In genomic region chr5:181160144-181160754, GRCh38 we compare ENCODE assay signal across 8 cellular contexts. TPM values are rescaled to one million over a fixed set of nuclear protein-coding genes. Genes with fewer than 3 reads are reported as not detected.
DNase-seq lines count a peak whose midpoint lies in the region; ATAC-seq and TF ChIP-seq lines count a peak whose summit lies in the region.

No MANE protein-coding gene starts in this region.

- peaks cover 35% of the 10 kb centered on the region for H3K4me1 ChIP-seq in DOHH2 (ENCODE audit: control insufficient read depth, low read length)
- no peaks in the 10 kb centered on the region for H3K4me1 ChIP-seq in thymus (ENCODE audit: control insufficient read depth, insufficient read depth, low read length)
- no peaks in the 10 kb centered on the region for H3K4me1 ChIP-seq in prostate gland (replicated peaks)

- DNase-seq in H4 (ENCODE audit: low spot score) (peak; percentile 74), NCI-H748 treated with DMSO at 0.1 percent for 48 hours (lab: John Stamatoyannopoulos, UW) (peak; percentile 29), activated T-cell treated with anti-CD3 and anti-CD28 coated beads for 48 hours (ENCODE audit: low read depth) (peak; percentile 79), fibroblast of gingiva (ENCODE audit: low read depth) (peak; percentile 29), omental fat pad (ENCODE audit: low spot score) (no peak), prostate gland (ENCODE audit: low spot score) (no peak)

- no peaks in the 10 kb centered on the region for H3K9me2 ChIP-seq in DOHH2 (replicated peaks; ENCODE audit: control insufficient read depth, low read length)

- H3K27me3 ChIP-seq in DOHH2 (ENCODE audit: control insufficient read depth, low read length), result no peaks in the 10 kb centered on the region
- peaks cover 5% of the 10 kb centered on the region for H3K27me3 ChIP-seq in thymus (ENCODE audit: control insufficient read depth, insufficient read depth)
- H3K27me3 ChIP-seq in prostate gland (replicated peaks; ENCODE audit: insufficient read depth), result no peaks in the 10 kb centered on the region

- peaks cover 17% of the 10 kb centered on the region for H3F3A ChIP-seq in DOHH2 (ENCODE audit: control insufficient read depth, insufficient read depth)

- H3K36me3 ChIP-seq in DOHH2 (ENCODE audit: control insufficient read depth, low read length) (no peaks in the 10 kb centered on the region), thymus (ENCODE audit: control insufficient read depth, insufficient read depth) (no peaks in the 10 kb centered on the region), prostate gland (no peaks in the 10 kb centered on the region)

- 65% methylated on average over 21 of the region's 21 CpGs for WGBS in thymus
- WGBS in prostate gland, result 52% methylated on average over 19 of the region's 21 CpGs

- H3K27ac ChIP-seq in DOHH2 (ENCODE audit: low read depth, low read length) (peak overlapping the region; percentile 54), thymus (ENCODE audit: low read depth) (peak overlapping the region; percentile 31), prostate gland (no peak overlapping the region)

- peak; percentile 47 for ATAC-seq in omental fat pad (ENCODE audit: low FRiP score)

- TF ChIP-seq POLR2A in prostate gland (IDR thresholded peaks at IDR 0.05), result no peak

- H3K4me3 ChIP-seq in DOHH2 (ENCODE audit: low read length) (peak overlapping the region; percentile 65), thymus (ENCODE audit: low read length) (no peak overlapping the region), prostate gland (no peak overlapping the region)

- H3K9me3 ChIP-seq in DOHH2 (ENCODE audit: control insufficient read depth, insufficient read depth, low read length) (no peaks in the 10 kb centered on the region; the same call in 1 of the 2 replicates), thymus (ENCODE audit: control insufficient read depth) (no peaks in the 10 kb centered on the region), prostate gland (no peaks in the 10 kb centered on the region)

- intact Hi-C loops in prostate gland (cut with DNase I), result loop anchor here (5.0 kb wide), 2 partner anchors 293 to 378 kb away; no protein-coding TSS in a partner anchor

- no peaks in the 10 kb centered on the region for H3K79me2 ChIP-seq in DOHH2 (ENCODE audit: control insufficient read depth, low read length)

- H4K20me1 ChIP-seq in DOHH2 (ENCODE audit: control insufficient read depth, insufficient read depth, low read depth, low read length), result no peaks in the 10 kb centered on the region

- H3K4me2 ChIP-seq in DOHH2 (ENCODE audit: low read length), result peak overlapping the region; percentile 57

- no peak for TF ChIP-seq CTCF in DOHH2 (IDR thresholded peaks at IDR 0.05; ENCODE audit: low read depth, low read length, poor library complexity, severe bottlenecking)
- TF ChIP-seq CTCF in omental fat pad (IDR thresholded peaks at IDR 0.05), result no peak
- TF ChIP-seq CTCF in prostate gland (IDR thresholded peaks at IDR 0.05), result no peak

RNA-seq across cellular contexts. Expression of gene OR2V2, which starts 12.9 kb away (rescaled TPM):
- not detected in 2 replicates for total RNA-seq in H4 (2014; rRNA removed; shearing (Covaris generic))
- total RNA-seq in omental fat pad, result not detected
- under 0.01 TPM for polyA plus RNA-seq in thymus
- total RNA-seq in prostate gland, result not detected

RNA-seq across cellular contexts. Expression of gene OR2V1, which starts 29.3 kb away (rescaled TPM):
- total RNA-seq in H4 (2014; rRNA removed; shearing (Covaris generic)), result not detected in 2 replicates
- total RNA-seq in omental fat pad, result not detected
- 0.02 TPM for polyA plus RNA-seq in thymus
- not detected for total RNA-seq in prostate gland

RNA-seq across cellular contexts. Expression of gene TRIM7, which starts 44.7 kb away (rescaled TPM):
- 0.10 and 0.27 TPM in 2 replicates for total RNA-seq in H4 (2014; rRNA removed; shearing (Covaris generic))
- 1 to 10 TPM in 2 of 4 donors, under 1 TPM in 2; 0.79 to 2.9 (median 1.1) TPM for total RNA-seq in omental fat pad
- polyA plus RNA-seq in thymus, result 5.3 TPM
- 1 to 10 TPM; 4.5 to 6.4 TPM for total RNA-seq in prostate gland

Comparison
In these comparisons a context has a peak if more than half of its experiments do, and no peak if none do; other contexts are left out.
1. H3K27ac ChIP-seq: peak in DOHH2 (single experiment) and thymus (single experiment); none in prostate gland (0 of 2).
2. DNase-seq: peak in H4 (single experiment), NCI-H748 treated with DMSO at 0.1 percent for 48 hours (single experiment), activated T-cell treated with anti-CD3 and anti-CD28 coated beads for 48 hours (single experiment) and fibroblast of gingiva (single experiment); none in omental fat pad (single experiment) and prostate gland (single experiment).